16 cellular contexts compared by ENCODE assay signal in genomic region chr2:101433465-101433864, GRCh38. TPM values are rescaled to one million over a fixed set of nuclear protein-coding genes. Genes with fewer than 3 reads are reported as not detected.
DNase-seq lines count a peak whose midpoint lies in the region; ATAC-seq and TF ChIP-seq lines count a peak whose summit lies in the region.
"Had no signal": no experiment of that assay in that cellular context is flagged by ENCODE, and none has a peak within 500 bp of the region (broad histone marks: within the 10 kb centered on the region; RNA-seq: fewer than 3 reads in every experiment).

No MANE protein-coding gene starts in this region.

- no peaks in the 10 kb centered on the region for H3K79me1 ChIP-seq in mesenchymal stem cell (replicated peaks; ENCODE audit: low read length, poor library complexity, severe bottlenecking)

- TF ChIP-seq CTCF in HEK293 (tag by site-specific recombination; IDR thresholded peaks at IDR 0.05), result no peak

- no CpG with 5 or more reads among the region's 3 CpGs for WGBS in mesenchymal stem cell

- peak overlapping the region; percentile 63 for H3K27ac ChIP-seq in ACC112 (ENCODE audit: low read depth, low read length)
- no peak overlapping the region for H3K27ac ChIP-seq in HEK293 (ENCODE audit: extremely low read depth, low read depth, low read length)
- no peak overlapping the region for H3K27ac ChIP-seq in mesenchymal stem cell (ENCODE audit: low read length, poor library complexity, severe bottlenecking)
- H3K27ac ChIP-seq: 22Rv1; BLaER1 treated with 17β-estradiol and CSF1 and Interleukin-3, amounts not matched to agents 10 nM and 100 nM had no signal

- H3K23ac ChIP-seq in mesenchymal stem cell (ENCODE audit: low read length in 2 of 2), result no peak overlapping the region

- H4K8ac ChIP-seq in mesenchymal stem cell (ENCODE audit: low read length), result no peak overlapping the region

- no peaks in the 10 kb centered on the region for H3K27me3 ChIP-seq in ACC112 (ENCODE audit: insufficient read depth, low read length)
- peaks cover 0 to 3% of the 10 kb centered on the region in 2 experiments for H3K27me3 ChIP-seq in mesenchymal stem cell (ENCODE audit: control insufficient read depth in 1 of 2, insufficient read depth in 1 of 2, low read length in 2 of 2)

- H2BK15ac ChIP-seq in mesenchymal stem cell (ENCODE audit: low read depth, poor library complexity, severe bottlenecking), result no peak overlapping the region

- H2AFZ ChIP-seq in ACC112 (ENCODE audit: low read length, unreplicated experiment) (no peak overlapping the region), mesenchymal stem cell (ENCODE audit: low read depth, low read length) (no peak overlapping the region)

- peak overlapping the region; percentile 73 for H3K9ac ChIP-seq in mesenchymal stem cell (ENCODE audit: low read length)
- H3K9ac ChIP-seq: BLaER1 treated with 17β-estradiol and CSF1 and Interleukin-3, amounts not matched to agents 10 nM and 100 nM had no signal

- peaks cover 33% of the 10 kb centered on the region for H3K4me1 ChIP-seq in ACC112 (ENCODE audit: control insufficient read depth, insufficient read depth, low read length, unreplicated experiment)
- 0 out of 2 replicates have a peak, but pooled peaks cover 2% of the 10 kb centered on the region for H3K4me1 ChIP-seq in HEK293 (ENCODE audit: control insufficient read depth, insufficient read depth, low read length)
- H3K4me1 ChIP-seq in mesenchymal stem cell (ENCODE audit: control insufficient read depth, insufficient read depth, low read depth, low read length), result no peaks in the 10 kb centered on the region

- H3K79me2 ChIP-seq in ACC112 (ENCODE audit: control insufficient read depth, insufficient read depth, low read length, unreplicated experiment), result no peaks in the 10 kb centered on the region

- no peaks in the 10 kb centered on the region for H3K36me3 ChIP-seq in ACC112 (ENCODE audit: insufficient read depth, low read length)
- H3K36me3 ChIP-seq in HEK293 (ENCODE audit: control insufficient read depth in 2 of 2, insufficient read depth in 1 of 2, low read length in 2 of 2), result no peaks in the 10 kb centered on the region
- peaks cover 0 to 49% of the 10 kb centered on the region in 2 experiments for H3K36me3 ChIP-seq in mesenchymal stem cell (ENCODE audit: control insufficient read depth in 1 of 2, insufficient read depth in 2 of 2, low read depth in 1 of 2, low read length in 2 of 2)

- H3K4ac ChIP-seq in mesenchymal stem cell (ENCODE audit: low read depth in 1 of 2, low read length in 2 of 2), result no peak overlapping the region

- H2BK120ac ChIP-seq in mesenchymal stem cell (ENCODE audit: low read depth, low read length), result no peak overlapping the region

- H2BK5ac ChIP-seq in mesenchymal stem cell (ENCODE audit: low read depth, low read length, poor library complexity, severe bottlenecking), result no peak overlapping the region

- H3K9me3 ChIP-seq in HEK293 (ENCODE audit: control insufficient read depth, insufficient read depth, low read depth, low read length) (no peaks in the 10 kb centered on the region), mesenchymal stem cell (ENCODE audit: control insufficient read depth, low read length) (no peaks in the 10 kb centered on the region)
- H3K9me3 ChIP-seq: BLaER1 treated with 17β-estradiol and CSF1 and Interleukin-3, amounts not matched to agents 10 nM and 100 nM had no signal

- CTCF ChIA-PET in HEK293 (lab: Yijun Ruan, JAX), result interaction anchor here (1.0 kb wide), 1 partner anchor 398 kb away, joined by 5 read pairs; no protein-coding TSS in a partner anchor

- no peak overlapping the region for H3K14ac ChIP-seq in mesenchymal stem cell (ENCODE audit: low read length in 2 of 2)

- DNase-seq in mesenchymal stem cell, result no peak
- DNase-seq in COLO668 (lab: John Stamatoyannopoulos, UW; ENCODE audit: unreplicated experiment), result no peak
- no peak for DNase-seq in amniotic stem cell (lab: John Stamatoyannopoulos, UW)
- no peak for DNase-seq in midbrain (lab: John Stamatoyannopoulos, UW)
- DNase-seq in D341Med (ENCODE audit: low spot score), result no peak
- DNase-seq: CD4-positive, alpha-beta T cell; DMS153; DMS79 treated with DMSO at 0.1 percent for 48 hours; GF-D8; HCEC 1CT; IMR-90 had no signal

- H2AK5ac ChIP-seq in mesenchymal stem cell (ENCODE audit: low read length, severe bottlenecking), result no peak overlapping the region

- no peak overlapping the region for H4K91ac ChIP-seq in mesenchymal stem cell (ENCODE audit: low read length)

- peak; percentile 11; the same call in 1 of the 3 replicates for ATAC-seq in SK-N-SH treated with all-trans-retinoic acid at 6 μM for 48 hours

- no peak overlapping the region for H2BK12ac ChIP-seq in mesenchymal stem cell (ENCODE audit: low read length in 2 of 2)

- H3K18ac ChIP-seq in mesenchymal stem cell (ENCODE audit: low read depth in 1 of 2, low read length in 2 of 2), result no peak overlapping the region

- H3K4me3 ChIP-seq in ACC112 (ENCODE audit: low read depth, low read length), result no peak overlapping the region
- H3K4me3 ChIP-seq in HEK293 (ENCODE audit: low read depth, low read length), result no peak overlapping the region
- H3K4me3 ChIP-seq in mesenchymal stem cell (ENCODE audit: insufficient read depth in 1 of 2, low read depth in 1 of 2, low read length in 2 of 2), result no peak overlapping the region
- H3K4me3 ChIP-seq: BLaER1 treated with 17β-estradiol and CSF1 and Interleukin-3, amounts not matched to agents 10 nM and 100 nM had no signal

- POLR2A ChIA-PET in HEK293 (lab: Yijun Ruan, JAX), result no interaction called here

- no peak overlapping the region for H3K4me2 ChIP-seq in mesenchymal stem cell (ENCODE audit: low read length, poor library complexity, severe bottlenecking)

TF ChIP-seq in HEK293, 187 proteins besides CTCF, POLR2A, EP300 and RAD21 (continues in another document):
- TF ChIP-seq ZNF629 (tag by site-specific recombination; IDR thresholded peaks at IDR 0.05) (peak; percentile 75), ZFP69B (tag by site-specific recombination; IDR thresholded peaks at IDR 0.05) (no peak)
- TF ChIP-seq, protein P1, sequence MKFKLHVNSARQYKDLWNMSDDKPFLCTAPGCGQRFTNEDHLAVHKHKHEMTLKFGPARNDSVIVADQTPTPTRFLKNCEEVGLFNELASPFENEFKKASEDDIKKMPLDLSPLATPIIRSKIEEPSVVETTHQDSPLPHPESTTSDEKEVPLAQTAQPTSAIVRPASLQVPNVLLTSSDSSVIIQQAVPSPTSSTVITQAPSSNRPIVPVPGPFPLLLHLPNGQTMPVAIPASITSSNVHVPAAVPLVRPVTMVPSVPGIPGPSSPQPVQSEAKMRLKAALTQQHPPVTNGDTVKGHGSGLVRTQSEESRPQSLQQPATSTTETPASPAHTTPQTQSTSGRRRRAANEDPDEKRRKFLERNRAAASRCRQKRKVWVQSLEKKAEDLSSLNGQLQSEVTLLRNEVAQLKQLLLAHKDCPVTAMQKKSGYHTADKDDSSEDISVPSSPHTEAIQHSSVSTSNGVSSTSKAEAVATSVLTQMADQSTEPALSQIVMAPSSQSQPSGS (tag by site-specific recombination; IDR thresholded peaks at IDR 0.05; ENCODE audit: low read depth), result peak; percentile 37; the same call in 1 of the 2 replicates
- TF ChIP-seq, protein P2, sequence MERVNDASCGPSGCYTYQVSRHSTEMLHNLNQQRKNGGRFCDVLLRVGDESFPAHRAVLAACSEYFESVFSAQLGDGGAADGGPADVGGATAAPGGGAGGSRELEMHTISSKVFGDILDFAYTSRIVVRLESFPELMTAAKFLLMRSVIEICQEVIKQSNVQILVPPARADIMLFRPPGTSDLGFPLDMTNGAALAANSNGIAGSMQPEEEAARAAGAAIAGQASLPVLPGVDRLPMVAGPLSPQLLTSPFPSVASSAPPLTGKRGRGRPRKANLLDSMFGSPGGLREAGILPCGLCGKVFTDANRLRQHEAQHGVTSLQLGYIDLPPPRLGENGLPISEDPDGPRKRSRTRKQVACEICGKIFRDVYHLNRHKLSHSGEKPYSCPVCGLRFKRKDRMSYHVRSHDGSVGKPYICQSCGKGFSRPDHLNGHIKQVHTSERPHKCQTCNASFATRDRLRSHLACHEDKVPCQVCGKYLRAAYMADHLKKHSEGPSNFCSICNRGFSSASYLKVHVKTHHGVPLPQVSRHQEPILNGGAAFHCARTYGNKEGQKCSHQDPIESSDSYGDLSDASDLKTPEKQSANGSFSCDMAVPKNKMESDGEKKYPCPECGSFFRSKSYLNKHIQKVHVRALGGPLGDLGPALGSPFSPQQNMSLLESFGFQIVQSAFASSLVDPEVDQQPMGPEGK (tag by site-specific recombination; IDR thresholded peaks at IDR 0.05), result no peak

TF ChIP-seq in SK-N-SH treated with all-trans-retinoic acid at 6 μM for 48 hours, 23 proteins besides CTCF, POLR2A, EP300 and RAD21:
- TF ChIP-seq, protein P3, sequence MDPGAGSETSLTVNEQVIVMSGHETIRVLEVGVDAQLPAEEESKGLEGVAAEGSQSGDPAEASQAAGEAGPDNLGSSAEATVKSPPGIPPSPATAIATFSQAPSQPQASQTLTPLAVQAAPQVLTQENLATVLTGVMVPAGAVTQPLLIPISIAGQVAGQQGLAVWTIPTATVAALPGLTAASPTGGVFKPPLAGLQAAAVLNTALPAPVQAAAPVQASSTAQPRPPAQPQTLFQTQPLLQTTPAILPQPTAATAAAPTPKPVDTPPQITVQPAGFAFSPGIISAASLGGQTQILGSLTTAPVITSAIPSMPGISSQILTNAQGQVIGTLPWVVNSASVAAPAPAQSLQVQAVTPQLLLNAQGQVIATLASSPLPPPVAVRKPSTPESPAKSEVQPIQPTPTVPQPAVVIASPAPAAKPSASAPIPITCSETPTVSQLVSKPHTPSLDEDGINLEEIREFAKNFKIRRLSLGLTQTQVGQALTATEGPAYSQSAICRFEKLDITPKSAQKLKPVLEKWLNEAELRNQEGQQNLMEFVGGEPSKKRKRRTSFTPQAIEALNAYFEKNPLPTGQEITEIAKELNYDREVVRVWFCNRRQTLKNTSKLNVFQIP (CRISPR knock-in tag; IDR thresholded peaks at IDR 0.05; ENCODE audit: borderline replicate concordance, low read depth), result no peak
- no peak for TF ChIP-seq OSR1 (CRISPR knock-in tag; IDR thresholded peaks at IDR 0.05)
- peak; percentile 77 for TF ChIP-seq ISL1 (CRISPR knock-in tag; IDR thresholded peaks at IDR 0.05)
- peak; percentile 62; the same call in 1 of the 2 replicates for TF ChIP-seq ZC3H10 (CRISPR knock-in tag; IDR thresholded peaks at IDR 0.05)

RNA-seq across cellular contexts. Expression of gene RFX8, which starts 41.4 kb away (rescaled TPM):
- polyA plus RNA-seq in mesenchymal stem cell (2013, experiment 1 of 2), result 0.55 TPM
- polyA plus RNA-seq in mesenchymal stem cell (2013, experiment 2 of 2), result 0.66 TPM

RNA-seq across cellular contexts. Expression of gene CREG2, which starts 46.2 kb away (rescaled TPM):
- polyA plus RNA-seq in mesenchymal stem cell (2013, experiment 1 of 2), result not detected
- not detected for polyA plus RNA-seq in mesenchymal stem cell (2013, experiment 2 of 2)
